In the genomic region with DNA sequence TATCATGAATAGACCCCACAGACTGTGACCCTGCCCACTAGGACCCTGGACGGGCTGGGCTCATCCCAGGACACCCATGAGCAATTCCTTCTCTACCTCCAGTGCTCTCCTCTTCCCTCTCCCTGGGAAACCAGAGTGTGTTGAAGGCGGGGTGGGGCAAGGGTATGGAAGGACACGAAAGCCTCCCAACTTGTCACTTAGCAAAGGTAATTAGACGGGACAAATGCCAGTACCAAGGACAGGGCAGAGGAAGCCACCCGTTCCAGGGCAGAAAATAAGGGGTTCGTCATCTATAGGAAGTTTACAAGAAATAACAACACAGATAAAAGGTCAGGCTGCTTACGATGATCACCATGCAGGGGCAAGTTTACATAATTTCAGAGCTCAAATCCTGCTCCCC, we compare ENCODE assay signal across 18 cellular contexts.
"Had no signal": no experiment of that assay in that cellular context is flagged by ENCODE, and none has a peak within 500 bp of the region (broad histone marks: within the 10 kb centered on the region; RNA-seq: fewer than 3 reads in every experiment).

No MANE protein-coding gene starts in this region.

- DNase-seq: Karpas-422, KG1, MG63, NCI-H1092 treated with DMSO at 0.1 percent for 48 hours, NCI-H1436, NCI-H187, NCI-H2029, NCI-H2081 treated with DMSO at 0.1 percent for 48 hours, NCI-H2171, NCI-H226, NCI-H446, NCI-H510A, NCI-H524 treated with DMSO at 0.1 percent for 48 hours, NCI-H69, NCI-H774, SHP77 had no signal

- ATAC-seq: Panc1 had no signal

- H3K27ac ChIP-seq: RWPE1 had no signal

- H3K4me3 ChIP-seq: MG63 had no signal

- H3K36me3 ChIP-seq: MG63 had no signal

- H3K9me3 ChIP-seq: MG63 had no signal
